1 cellular context compared by ENCODE assay signal in the genomic region with DNA sequence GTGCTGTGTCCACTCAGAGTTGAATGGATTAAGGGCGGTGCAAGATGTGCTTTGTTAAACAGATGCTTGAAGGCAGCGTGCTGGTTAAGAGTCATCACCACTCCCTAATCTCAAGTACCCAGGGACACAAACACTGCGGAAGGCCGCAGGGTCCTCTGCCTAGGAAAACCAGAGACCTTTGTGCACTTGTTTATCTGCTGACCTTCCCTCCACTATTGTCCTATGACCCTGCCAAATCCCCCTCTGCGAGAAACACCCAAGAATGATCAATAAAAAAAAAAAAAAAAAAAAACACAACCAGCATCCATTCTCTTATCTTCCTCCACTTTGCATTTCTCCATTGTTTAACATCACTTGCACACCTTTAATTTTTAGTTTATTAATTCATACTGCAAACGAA.
A peak's percentile ranks its signal among the peaks of the same experiment; 100 is the strongest.
TF ChIP-seq lines count a peak whose summit lies in the region.
"Not testable (repeated sequence)": the region's sequence is repeated elsewhere in the genome, so short reads cannot be mapped to it uniquely, and the experiment has no call there.

No MANE protein-coding gene starts in this region.

TF ChIP-seq in HepG2, 621 proteins besides CTCF, POLR2A, EP300 and RAD21:
- TF ChIP-seq HNF4A (CRISPR knock-in tag; IDR thresholded peaks at IDR 0.05) (peak; percentile 56), BCL6 (CRISPR knock-in tag; IDR thresholded peaks at IDR 0.05) (peak; percentile 86), MED1 (CRISPR knock-in tag; IDR thresholded peaks at IDR 0.05) (peak; percentile 42), SP5 (CRISPR knock-in tag; IDR thresholded peaks at IDR 0.05; ENCODE audit: borderline replicate concordance, low read depth) (peak; percentile 17; the same call in 1 of the 2 replicates), PITX1 (CRISPR knock-in tag; IDR thresholded peaks at IDR 0.05) (0 out of 2 replicates have a peak, but pooled peaks have one; percentile 25), FOXP1 (CRISPR knock-in tag; IDR thresholded peaks at IDR 0.05) (peak; percentile 63; the same call in 1 of the 2 replicates), SOX6 (CRISPR knock-in tag; IDR thresholded peaks at IDR 0.05) (peak; percentile 51), HOXA3 (CRISPR knock-in tag; IDR thresholded peaks at IDR 0.05) (0 out of 2 replicates have a peak, but pooled peaks have one; percentile 28), NR2F6 (IDR thresholded peaks at IDR 0.05) (peak; percentile 34; the same call in 1 of the 2 replicates), NR2F6 (CRISPR knock-in tag; IDR thresholded peaks at IDR 0.05) (peak; percentile 14; the same call in 1 of the 2 replicates), NR2F2 (IDR thresholded peaks at IDR 0.05; ENCODE audit: borderline replicate concordance, low read depth) (0 out of 2 replicates have a peak, but pooled peaks have one; percentile 31), FOXK2 (IDR thresholded peaks at IDR 0.05) (peak; percentile 58; the same call in 1 of the 2 replicates), ZFY (CRISPR knock-in tag; IDR thresholded peaks at IDR 0.05) (0 out of 2 replicates have a peak, but pooled peaks have one; percentile 24), SOX5 (CRISPR knock-in tag; IDR thresholded peaks at IDR 0.05; ENCODE audit: borderline replicate concordance) (peak; percentile 68; the same call in 1 of the 2 replicates), ONECUT2 (CRISPR knock-in tag; IDR thresholded peaks at IDR 0.05) (peak; percentile 70), ZBTB40 (IDR thresholded peaks at IDR 0.05) (peak; percentile 74), MYC (CRISPR knock-in tag; IDR thresholded peaks at IDR 0.05; ENCODE audit: borderline replicate concordance) (0 out of 2 replicates have a peak, but pooled peaks have one; percentile 29), FOXJ3 (CRISPR knock-in tag; IDR thresholded peaks at IDR 0.05; ENCODE audit: borderline replicate concordance) (0 out of 2 replicates have a peak, but pooled peaks have one; percentile 25), KAT7 (CRISPR knock-in tag; IDR thresholded peaks at IDR 0.05; ENCODE audit: borderline replicate concordance) (peak; percentile 59; the same call in 1 of the 2 replicates), FOSL2 (CRISPR knock-in tag; IDR thresholded peaks at IDR 0.05) (0 out of 2 replicates have a peak, but pooled peaks have one; percentile 15), SAP130 (CRISPR knock-in tag; IDR thresholded peaks at IDR 0.05; ENCODE audit: low read depth) (peak; percentile 62), GATAD2A (CRISPR knock-in tag; IDR thresholded peaks at IDR 0.05) (peak; percentile 45; the same call in 1 of the 2 replicates), SOX13 (CRISPR knock-in tag; conservative IDR thresholded peaks at IDR 0.05 in 1 of 2, IDR thresholded peaks at IDR 0.05 in 1 of 2) (peak in 1 of 2 experiments; percentile 73; a peak in 2 of 4 replicates), PPARG (CRISPR knock-in tag; conservative IDR thresholded peaks at IDR 0.05) (0 out of 2 replicates have a peak, but pooled peaks have one; percentile 34)
- TF ChIP-seq, protein P1, sequence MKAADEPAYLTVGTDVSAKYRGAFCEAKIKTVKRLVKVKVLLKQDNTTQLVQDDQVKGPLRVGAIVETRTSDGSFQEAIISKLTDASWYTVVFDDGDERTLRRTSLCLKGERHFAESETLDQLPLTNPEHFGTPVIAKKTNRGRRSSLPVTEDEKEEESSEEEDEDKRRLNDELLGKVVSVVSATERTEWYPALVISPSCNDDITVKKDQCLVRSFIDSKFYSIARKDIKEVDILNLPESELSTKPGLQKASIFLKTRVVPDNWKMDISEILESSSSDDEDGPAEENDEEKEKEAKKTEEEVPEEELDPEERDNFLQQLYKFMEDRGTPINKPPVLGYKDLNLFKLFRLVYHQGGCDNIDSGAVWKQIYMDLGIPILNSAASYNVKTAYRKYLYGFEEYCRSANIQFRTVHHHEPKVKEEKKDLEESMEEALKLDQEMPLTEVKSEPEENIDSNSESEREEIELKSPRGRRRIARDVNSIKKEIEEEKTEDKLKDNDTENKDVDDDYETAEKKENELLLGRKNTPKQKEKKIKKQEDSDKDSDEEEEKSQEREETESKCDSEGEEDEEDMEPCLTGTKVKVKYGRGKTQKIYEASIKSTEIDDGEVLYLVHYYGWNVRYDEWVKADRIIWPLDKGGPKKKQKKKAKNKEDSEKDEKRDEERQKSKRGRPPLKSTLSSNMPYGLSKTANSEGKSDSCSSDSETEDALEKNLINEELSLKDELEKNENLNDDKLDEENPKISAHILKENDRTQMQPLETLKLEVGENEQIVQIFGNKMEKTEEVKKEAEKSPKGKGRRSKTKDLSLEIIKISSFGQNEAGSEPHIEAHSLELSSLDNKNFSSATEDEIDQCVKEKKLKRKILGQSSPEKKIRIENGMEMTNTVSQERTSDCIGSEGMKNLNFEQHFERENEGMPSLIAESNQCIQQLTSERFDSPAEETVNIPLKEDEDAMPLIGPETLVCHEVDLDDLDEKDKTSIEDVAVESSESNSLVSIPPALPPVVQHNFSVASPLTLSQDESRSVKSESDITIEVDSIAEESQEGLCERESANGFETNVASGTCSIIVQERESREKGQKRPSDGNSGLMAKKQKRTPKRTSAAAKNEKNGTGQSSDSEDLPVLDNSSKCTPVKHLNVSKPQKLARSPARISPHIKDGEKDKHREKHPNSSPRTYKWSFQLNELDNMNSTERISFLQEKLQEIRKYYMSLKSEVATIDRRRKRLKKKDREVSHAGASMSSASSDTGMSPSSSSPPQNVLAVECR (CRISPR knock-in tag; IDR thresholded peaks at IDR 0.05; ENCODE audit: borderline replicate concordance) = 0 out of 2 replicates have a peak, but pooled peaks have one; percentile 1
- TF ChIP-seq, protein P2, sequence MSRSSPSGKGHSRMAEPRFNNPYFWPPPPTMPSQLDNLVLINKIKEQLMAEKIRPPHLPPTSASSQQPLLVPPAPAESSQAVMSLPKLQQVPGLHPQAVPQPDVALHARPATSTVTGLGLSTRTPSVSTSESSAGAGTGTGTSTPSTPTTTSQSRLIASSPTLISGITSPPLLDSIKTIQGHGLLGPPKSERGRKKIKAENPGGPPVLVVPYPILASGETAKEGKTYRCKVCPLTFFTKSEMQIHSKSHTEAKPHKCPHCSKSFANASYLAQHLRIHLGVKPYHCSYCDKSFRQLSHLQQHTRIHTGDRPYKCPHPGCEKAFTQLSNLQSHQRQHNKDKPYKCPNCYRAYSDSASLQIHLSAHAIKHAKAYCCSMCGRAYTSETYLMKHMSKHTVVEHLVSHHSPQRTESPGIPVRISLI (CRISPR knock-in tag; IDR thresholded peaks at IDR 0.05; ENCODE audit: borderline replicate concordance) = peak; percentile 72; the same call in 1 of the 2 replicates
- TF ChIP-seq, protein P3, sequence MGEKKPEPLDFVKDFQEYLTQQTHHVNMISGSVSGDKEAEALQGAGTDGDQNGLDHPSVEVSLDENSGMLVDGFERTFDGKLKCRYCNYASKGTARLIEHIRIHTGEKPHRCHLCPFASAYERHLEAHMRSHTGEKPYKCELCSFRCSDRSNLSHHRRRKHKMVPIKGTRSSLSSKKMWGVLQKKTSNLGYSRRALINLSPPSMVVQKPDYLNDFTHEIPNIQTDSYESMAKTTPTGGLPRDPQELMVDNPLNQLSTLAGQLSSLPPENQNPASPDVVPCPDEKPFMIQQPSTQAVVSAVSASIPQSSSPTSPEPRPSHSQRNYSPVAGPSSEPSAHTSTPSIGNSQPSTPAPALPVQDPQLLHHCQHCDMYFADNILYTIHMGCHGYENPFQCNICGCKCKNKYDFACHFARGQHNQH (CRISPR knock-in tag; IDR thresholded peaks at IDR 0.05) = 0 out of 2 replicates have a peak, but pooled peaks have one; percentile 36
- TF ChIP-seq FOXP1 (IDR thresholded peaks at IDR 0.05); SOX6 (IDR thresholded peaks at IDR 0.05); ZBTB40 (CRISPR knock-in tag; IDR thresholded peaks at IDR 0.05); SOX13 (IDR thresholded peaks at IDR 0.05): not testable (repeated sequence)
- TF ChIP-seq, protein P4, sequence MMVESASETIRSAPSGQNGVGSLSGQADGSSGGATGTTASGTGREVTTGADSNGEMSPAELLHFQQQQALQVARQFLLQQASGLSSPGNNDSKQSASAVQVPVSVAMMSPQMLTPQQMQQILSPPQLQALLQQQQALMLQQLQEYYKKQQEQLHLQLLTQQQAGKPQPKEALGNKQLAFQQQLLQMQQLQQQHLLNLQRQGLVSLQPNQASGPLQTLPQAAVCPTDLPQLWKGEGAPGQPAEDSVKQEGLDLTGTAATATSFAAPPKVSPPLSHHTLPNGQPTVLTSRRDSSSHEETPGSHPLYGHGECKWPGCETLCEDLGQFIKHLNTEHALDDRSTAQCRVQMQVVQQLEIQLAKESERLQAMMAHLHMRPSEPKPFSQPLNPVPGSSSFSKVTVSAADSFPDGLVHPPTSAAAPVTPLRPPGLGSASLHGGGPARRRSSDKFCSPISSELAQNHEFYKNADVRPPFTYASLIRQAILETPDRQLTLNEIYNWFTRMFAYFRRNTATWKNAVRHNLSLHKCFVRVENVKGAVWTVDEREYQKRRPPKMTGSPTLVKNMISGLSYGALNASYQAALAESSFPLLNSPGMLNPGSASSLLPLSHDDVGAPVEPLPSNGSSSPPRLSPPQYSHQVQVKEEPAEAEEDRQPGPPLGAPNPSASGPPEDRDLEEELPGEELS (CRISPR knock-in tag; IDR thresholded peaks at IDR 0.05) = peak; percentile 56; the same call in 1 of the 2 replicates
- TF ChIP-seq, protein P5, sequence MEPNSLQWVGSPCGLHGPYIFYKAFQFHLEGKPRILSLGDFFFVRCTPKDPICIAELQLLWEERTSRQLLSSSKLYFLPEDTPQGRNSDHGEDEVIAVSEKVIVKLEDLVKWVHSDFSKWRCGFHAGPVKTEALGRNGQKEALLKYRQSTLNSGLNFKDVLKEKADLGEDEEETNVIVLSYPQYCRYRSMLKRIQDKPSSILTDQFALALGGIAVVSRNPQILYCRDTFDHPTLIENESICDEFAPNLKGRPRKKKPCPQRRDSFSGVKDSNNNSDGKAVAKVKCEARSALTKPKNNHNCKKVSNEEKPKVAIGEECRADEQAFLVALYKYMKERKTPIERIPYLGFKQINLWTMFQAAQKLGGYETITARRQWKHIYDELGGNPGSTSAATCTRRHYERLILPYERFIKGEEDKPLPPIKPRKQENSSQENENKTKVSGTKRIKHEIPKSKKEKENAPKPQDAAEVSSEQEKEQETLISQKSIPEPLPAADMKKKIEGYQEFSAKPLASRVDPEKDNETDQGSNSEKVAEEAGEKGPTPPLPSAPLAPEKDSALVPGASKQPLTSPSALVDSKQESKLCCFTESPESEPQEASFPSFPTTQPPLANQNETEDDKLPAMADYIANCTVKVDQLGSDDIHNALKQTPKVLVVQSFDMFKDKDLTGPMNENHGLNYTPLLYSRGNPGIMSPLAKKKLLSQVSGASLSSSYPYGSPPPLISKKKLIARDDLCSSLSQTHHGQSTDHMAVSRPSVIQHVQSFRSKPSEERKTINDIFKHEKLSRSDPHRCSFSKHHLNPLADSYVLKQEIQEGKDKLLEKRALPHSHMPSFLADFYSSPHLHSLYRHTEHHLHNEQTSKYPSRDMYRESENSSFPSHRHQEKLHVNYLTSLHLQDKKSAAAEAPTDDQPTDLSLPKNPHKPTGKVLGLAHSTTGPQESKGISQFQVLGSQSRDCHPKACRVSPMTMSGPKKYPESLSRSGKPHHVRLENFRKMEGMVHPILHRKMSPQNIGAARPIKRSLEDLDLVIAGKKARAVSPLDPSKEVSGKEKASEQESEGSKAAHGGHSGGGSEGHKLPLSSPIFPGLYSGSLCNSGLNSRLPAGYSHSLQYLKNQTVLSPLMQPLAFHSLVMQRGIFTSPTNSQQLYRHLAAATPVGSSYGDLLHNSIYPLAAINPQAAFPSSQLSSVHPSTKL (CRISPR knock-in tag; IDR thresholded peaks at IDR 0.05) = peak; percentile 69
TF ChIP-seq in HepG2: peak in this region for 28; not testable (repeated sequence) for 593.
